Comparison of ENCODE assay signal across 1 cellular context in genomic region chr19:813359-814107, GRCh38.
A peak's percentile ranks its signal among the peaks of the same experiment; 100 is the strongest.
TF ChIP-seq lines count a peak whose summit lies in the region.

No MANE protein-coding gene starts in this region.

TF ChIP-seq in IMR-90, 13 proteins besides CTCF, POLR2A, EP300 and RAD21:
- no peak for TF ChIP-seq CHD1 (IDR thresholded peaks at IDR 0.05; ENCODE audit: low read depth, low read length)
- TF ChIP-seq MAFK (IDR thresholded peaks at IDR 0.05; ENCODE audit: low read depth, low read length): peak; percentile 39; the same call in 1 of the 2 replicates
- TF ChIP-seq SMC3 (IDR thresholded peaks at IDR 0.05; ENCODE audit: low read depth, low read length): no peak
- no peak for TF ChIP-seq BHLHE40 (IDR thresholded peaks at IDR 0.05; ENCODE audit: low read depth, low read length)
